ENCODE assay signal across 20 cellular contexts in the genomic region with DNA sequence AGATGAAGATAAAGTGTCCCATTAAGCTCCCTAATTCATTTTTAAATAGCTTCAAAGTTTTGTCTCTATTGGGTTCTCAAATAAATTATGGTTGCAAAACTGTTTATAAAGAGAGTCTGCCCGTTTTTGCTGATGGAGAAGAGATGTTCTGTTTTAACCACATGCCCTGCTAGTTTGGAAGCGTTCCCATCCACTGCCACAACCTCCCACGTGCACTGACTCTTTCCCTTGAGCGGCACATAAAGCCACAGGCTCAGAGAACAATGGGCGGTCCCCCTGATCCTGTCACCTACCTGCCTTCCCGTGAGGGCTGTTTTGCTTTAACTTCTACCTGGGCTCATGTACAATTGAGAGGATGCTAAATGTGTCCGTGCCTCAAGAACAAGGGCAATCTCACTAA.
"Had no signal": no experiment of that assay in that cellular context is flagged by ENCODE, and none has a peak within 500 bp of the region (broad histone marks: within the 10 kb centered on the region; RNA-seq: fewer than 3 reads in every experiment).

No MANE protein-coding gene starts in this region.

- H3K27ac Mint-ChIP-seq: activated CD4-positive, alpha-beta T cell treated with anti-CD3 and anti-CD28 coated beads, Interleukin-2, amount 10 ng/mL, durations not matched to agents 24 days and 14 days; dendritic cell treated with granulocyte-macrophage colony-stimulating factor and Interleukin-4, amounts not matched to agents 40 ng/mL and 50 ng/mL, for 4 days had no signal

- H3K4me1 ChIP-seq: esophagus muscularis mucosa, gastroesophageal sphincter, thyroid gland had no signal

- H3K9me3 ChIP-seq: esophagus muscularis mucosa, gastroesophageal sphincter, heart left ventricle, left lung, thyroid gland had no signal

- H3K27me3 ChIP-seq: esophagus muscularis mucosa, gastroesophageal sphincter, heart left ventricle, left lung, thyroid gland had no signal

- H3K9me3 Mint-ChIP-seq: activated CD4-positive, alpha-beta T cell treated with anti-CD3 and anti-CD28 coated beads, Interleukin-2, amount 10 ng/mL, durations not matched to agents 24 days and 14 days; dendritic cell treated with granulocyte-macrophage colony-stimulating factor and Interleukin-4, amounts not matched to agents 40 ng/mL and 50 ng/mL, for 4 days had no signal

- H3K27ac ChIP-seq: esophagus muscularis mucosa, gastroesophageal sphincter, heart left ventricle, left lung, thyroid gland had no signal

- DNase-seq: activated CD4-positive, alpha-beta T cell treated with anti-CD3 and anti-CD28 coated beads, Interleukin-2, amount 10 ng/mL, durations not matched to agents 24 days and 14 days; activated CD8-positive, alpha-beta memory T cell treated with anti-CD3 and anti-CD28 coated beads, Interleukin-2, amount 50 U/mL, for 4 hours; activated effector memory CD4-positive, alpha-beta T cell treated with anti-CD3 and anti-CD28 coated beads, Interleukin-2, amount 50 U/mL, for 16 hours; activated naive CD4-positive, alpha-beta T cell treated with anti-CD3 and anti-CD28 coated beads, Interleukin-2, amount 50 U/mL, for 16 hours; activated T-cell treated with anti-CD3 and anti-CD28 coated beads, Interleukin-2, amount 50 U/mL, for 48 hours; aorta; effector CD8-positive, alpha-beta T cell; heart left ventricle; kidney; left lung; retina; stimulated activated CD4-positive, alpha-beta T cell treated with anti-CD3 and anti-CD28 coated beads, Interleukin-12 subunit alpha, Interleukin-12 subunit beta, amount 100 ng/mL, for 4 hours; stimulated activated CD4-positive, alpha-beta T cell treated with anti-CD3 and anti-CD28 coated beads, Interleukin-1b, Interleukin-23, amount 100 ng/mL, for 48 hours; stimulated activated CD8-positive, alpha-beta memory T cell treated with anti-CD3 and anti-CD28 coated beads, Interleukin-4, amount 100 ng/mL, for 48 hours; stimulated activated naive CD4-positive, alpha-beta T cell; T1000; thyroid gland had no signal

- H3K4me3 Mint-ChIP-seq: activated CD4-positive, alpha-beta T cell treated with anti-CD3 and anti-CD28 coated beads, Interleukin-2, amount 10 ng/mL, durations not matched to agents 24 days and 14 days; dendritic cell treated with granulocyte-macrophage colony-stimulating factor and Interleukin-4, amounts not matched to agents 40 ng/mL and 50 ng/mL, for 4 days had no signal

- H3K4me3 ChIP-seq: esophagus muscularis mucosa, gastroesophageal sphincter, heart left ventricle, left lung, thyroid gland had no signal

- H3K36me3 ChIP-seq: esophagus muscularis mucosa, gastroesophageal sphincter, left lung, thyroid gland had no signal
